ENCODE assay signal across 8 cellular contexts in genomic region chr19:12669272-12670158, GRCh38. TPM values are rescaled to one million over a fixed set of nuclear protein-coding genes. Genes with fewer than 3 reads are reported as not detected.
A peak's percentile ranks its signal among the peaks of the same experiment; 100 is the strongest.
DNase-seq lines count a peak whose midpoint lies in the region; ATAC-seq and TF ChIP-seq lines count a peak whose summit lies in the region.

No MANE protein-coding gene starts in this region.

- peaks cover 33% of the 10 kb centered on the region for H3K36me3 ChIP-seq in left ventricle myocardium inferior

- no peaks in the 10 kb centered on the region for H3K27me3 ChIP-seq in left ventricle myocardium inferior (ENCODE audit: low read depth)

- H3K27ac ChIP-seq in 22Rv1 (peak overlapping the region; percentile 90), left ventricle myocardium inferior (replicated peaks) (peak overlapping the region; percentile 98)

- intact Hi-C loops in left ventricle myocardium inferior (cut with micrococcal nuclease): no loop called here
- intact Hi-C loops in posterior vena cava (cut with DNase I): loop anchor here in 1 of 2 donors (5.0 kb wide), 1 partner anchor 107 kb away; no protein-coding TSS in a partner anchor

- no peaks in the 10 kb centered on the region for H3K9me3 ChIP-seq in left ventricle myocardium inferior (replicated peaks)

- no peak for TF ChIP-seq CTCF in 22Rv1 (IDR thresholded peaks at IDR 0.05)
- peak; percentile 8 for TF ChIP-seq CTCF in left ventricle myocardium inferior (IDR thresholded peaks at IDR 0.05; ENCODE audit: borderline replicate concordance)

- ATAC-seq in GM18505 (IDR thresholded peaks at IDR 0.05; ENCODE audit: unreplicated experiment): no peak

- H3K4me3 ChIP-seq in left ventricle myocardium inferior: peak overlapping the region; percentile 92

- peaks cover 52% of the 10 kb centered on the region for H3K4me1 ChIP-seq in left ventricle myocardium inferior

- peak; percentile 82 for DNase-seq in NCI-H1105 treated with DMSO at 0.1 percent for 48 hours (lab: John Stamatoyannopoulos, UW)
- DNase-seq in T-helper 1 cell: peak; percentile 41 to 81 (median 62)
- DNase-seq in amygdala (lab: John Stamatoyannopoulos, UW): peak in 55 of 56 donors; percentile 25 to 90 (median 73)
- DNase-seq in left ventricle myocardium inferior: peak; percentile 78
- peak; percentile 93 for DNase-seq in posterior vena cava (ENCODE audit: low spot score)
- peak; percentile 82 for DNase-seq in ureter (ENCODE audit: low spot score)

- TF ChIP-seq POLR2A in GM18505 (IDR thresholded peaks at IDR 0.05; ENCODE audit: borderline replicate concordance, extremely low read depth, insufficient read depth, insufficient read length): peak; percentile 78

RNA-seq across cellular contexts. Expression of gene WDR83, which starts 2.9 kb away (rescaled TPM):
- total RNA-seq in left ventricle myocardium inferior: 8.4 TPM
- total RNA-seq in posterior vena cava: 1 to 10 TPM; 6.7 to 6.9 TPM
- total RNA-seq in ureter: 11.0 TPM

RNA-seq across cellular contexts. Expression of gene MAN2B1, which starts 3.0 kb away (rescaled TPM):
- total RNA-seq in left ventricle myocardium inferior: 26.7 TPM
- total RNA-seq in posterior vena cava: 10 to 100 TPM; 57.2 to 95.8 TPM
- total RNA-seq in ureter: 85.1 TPM

RNA-seq across cellular contexts. Expression of gene DHPS, which starts 12.2 kb away (rescaled TPM):
- total RNA-seq in left ventricle myocardium inferior (50.8 TPM), posterior vena cava (10 to 100 TPM; 47.2 to 52.6 TPM), ureter (79.7 TPM)

RNA-seq across cellular contexts. Expression of gene GNG14, which starts 18.3 kb away (rescaled TPM):
- total RNA-seq in left ventricle myocardium inferior: not detected
- total RNA-seq in posterior vena cava: not detected
- not detected for total RNA-seq in ureter

RNA-seq across cellular contexts. Expression of gene FBXW9, which starts 26.9 kb away (rescaled TPM):
- total RNA-seq in left ventricle myocardium inferior: 1.8 TPM
- total RNA-seq in posterior vena cava: 1 to 10 TPM; 3.1 to 3.6 TPM
- 8.7 TPM for total RNA-seq in ureter
